In the genomic region with DNA sequence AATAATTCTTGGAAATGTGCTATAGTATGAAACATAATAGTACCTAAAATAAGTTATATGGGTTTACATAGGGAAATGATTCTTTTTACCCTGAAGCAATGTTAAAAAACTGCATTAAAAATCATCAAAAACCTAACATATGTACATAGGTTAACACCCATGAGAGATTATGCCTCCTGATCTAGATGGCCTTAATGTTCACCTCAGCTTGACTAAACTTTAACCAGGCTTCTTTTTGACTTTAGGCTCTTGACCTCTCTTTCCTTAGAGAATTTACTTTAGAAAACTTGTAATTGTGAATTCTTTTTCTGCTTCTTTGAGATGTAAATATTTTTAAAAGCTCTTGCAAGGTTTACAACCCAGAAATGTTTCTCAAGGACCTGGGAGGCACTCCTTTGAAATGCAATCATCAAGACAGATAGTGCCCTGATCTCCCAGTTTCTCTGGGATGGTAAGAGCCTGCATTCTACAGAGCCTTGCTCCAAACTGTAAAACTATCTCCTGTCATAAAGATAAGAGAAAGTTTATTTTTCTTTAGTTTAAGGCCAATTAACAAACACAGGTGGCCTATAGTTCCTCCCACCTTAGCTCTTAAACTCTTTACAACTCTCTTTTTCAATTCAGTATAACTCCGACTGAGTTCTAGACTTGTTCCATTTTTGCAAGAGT, we compare ENCODE assay signal across 14 cellular contexts.
"Had no signal": no experiment of that assay in that cellular context is flagged by ENCODE, and none has a peak within 500 bp of the region (broad histone marks: within the 10 kb centered on the region; RNA-seq: fewer than 3 reads in every experiment).

No MANE protein-coding gene starts in this region.

- H3K4me1 ChIP-seq: foreskin keratinocyte, right lobe of liver, stomach, testis, upper lobe of right lung had no signal

- DNase-seq: activated CD4-positive, alpha-beta T cell treated with anti-CD3 and anti-CD28 coated beads, Interleukin-2, amount 10 ng/mL, durations not matched to agents 24 days and 14 days; activated CD4-positive, CD25-positive, alpha-beta regulatory T cell; activated CD8-positive, alpha-beta memory T cell treated with anti-CD3 and anti-CD28 coated beads, Interleukin-2, amount 50 U/mL, for 48 hours; activated gamma-delta T cell treated with Interleukin-2 at 50 U/mL for 16 hours; effector CD8-positive, alpha-beta T cell; occipital lobe; right lobe of liver; stomach; T-helper 2 cell; testis; upper lobe of right lung had no signal

- H3K36me3 ChIP-seq: brain microvascular endothelial cell, right lobe of liver, stomach, upper lobe of right lung had no signal

- ATAC-seq: foreskin keratinocyte, left lobe of liver, right lobe of liver, upper lobe of right lung had no signal

- H3K4me3 ChIP-seq: right lobe of liver, stomach, testis, upper lobe of right lung had no signal

- H3K27me3 ChIP-seq: brain microvascular endothelial cell, foreskin keratinocyte, right lobe of liver, stomach, testis, upper lobe of right lung had no signal

- H3K9me3 ChIP-seq: right lobe of liver, stomach, testis, upper lobe of right lung had no signal

- H3K27ac ChIP-seq: brain microvascular endothelial cell, foreskin keratinocyte, right lobe of liver, stomach, testis, upper lobe of right lung had no signal
